Comparison of ENCODE assay signal across 17 cellular contexts in genomic region chr13:100808330-100808729, GRCh38.
A peak's percentile ranks its signal among the peaks of the same experiment; 100 is the strongest.
DNase-seq lines count a peak whose midpoint lies in the region; TF ChIP-seq lines count a peak whose summit lies in the region.
"Had no signal": no experiment of that assay in that cellular context is flagged by ENCODE, and none has a peak within 500 bp of the region (broad histone marks: within the 10 kb centered on the region; RNA-seq: fewer than 3 reads in every experiment).

No MANE protein-coding gene starts in this region.

- H2AFZ ChIP-seq in neuronal stem cell (ENCODE audit: low read length), result no peak overlapping the region
- H2AFZ ChIP-seq: PC-9 had no signal

- H3K36me3 Mint-ChIP-seq in endodermal cell (ENCODE audit: low read depth), result no peaks in the 10 kb centered on the region
- H3K36me3 Mint-ChIP-seq in activated T-helper 2 cell treated with anti-CD3 and anti-CD28 coated beads, Interferon-gamma antibody, Interleukin-2, Interleukin-4, amounts not matched to agents 10 μg/mL and 5 μg/mL and 100 μg/mL, durations not matched to agents 14 hours and 24 hours and 36 hours (ENCODE audit: low read depth), result no peaks in the 10 kb centered on the region
- H3K36me3 Mint-ChIP-seq: CD8-positive, alpha-beta T cell had no signal

- no peak overlapping the region for H2BK15ac ChIP-seq in neuronal stem cell (ENCODE audit: low read length)

- H3K9ac ChIP-seq in endodermal cell (ENCODE audit: extremely low read depth, low read length, poor library complexity, severe bottlenecking) (no peak overlapping the region), neuronal stem cell (ENCODE audit: low read depth, low read length, poor library complexity) (no peak overlapping the region)
- H3K9ac ChIP-seq: BLaER1 treated with 17β-estradiol and CSF1 and Interleukin-3, amounts not matched to agents 10 nM and 100 nM; KMS-11 had no signal

- no peaks in the 10 kb centered on the region for H3K36me3 ChIP-seq in endodermal cell (ENCODE audit: control insufficient read depth, insufficient read depth, low read length)
- no peaks in the 10 kb centered on the region for H3K36me3 ChIP-seq in neuronal stem cell (replicated peaks in 1 of 2; ENCODE audit: control insufficient read depth in 2 of 2, insufficient read depth in 2 of 2, low read length in 2 of 2)
- no peaks in the 10 kb centered on the region for H3K36me3 ChIP-seq in effector memory CD4-positive, alpha-beta T cell (ENCODE audit: control insufficient read depth, insufficient read depth, low read length)
- H3K36me3 ChIP-seq: BLaER1 treated with 17β-estradiol and CSF1 and Interleukin-3, amounts not matched to agents 10 nM and 100 nM had no signal

- no peak overlapping the region for H2AK5ac ChIP-seq in neuronal stem cell (ENCODE audit: low read depth, low read length)

- peaks cover 4% of the 10 kb centered on the region for H3K4me1 Mint-ChIP-seq in endodermal cell
- no peaks in the 10 kb centered on the region for H3K4me1 Mint-ChIP-seq in activated T-helper 2 cell treated with anti-CD3 and anti-CD28 coated beads, Interferon-gamma antibody, Interleukin-2, Interleukin-4, amounts not matched to agents 10 μg/mL and 5 μg/mL and 100 μg/mL, durations not matched to agents 14 hours and 24 hours and 36 hours (ENCODE audit: low read depth)

- no peaks in the 10 kb centered on the region for H3K9me3 Mint-ChIP-seq in endodermal cell
- no peaks in the 10 kb centered on the region for H3K9me3 Mint-ChIP-seq in activated T-helper 2 cell treated with anti-CD3 and anti-CD28 coated beads, Interferon-gamma antibody, Interleukin-2, Interleukin-4, amounts not matched to agents 10 μg/mL and 5 μg/mL and 100 μg/mL, durations not matched to agents 14 hours and 24 hours and 36 hours
- H3K9me3 Mint-ChIP-seq: CD8-positive, alpha-beta T cell had no signal

- H3K27ac ChIP-seq in endodermal cell (ENCODE audit: low read depth, low read length), result peak overlapping the region; percentile 94
- H3K27ac ChIP-seq in neuronal stem cell (replicated peaks; ENCODE audit: low read length), result peak overlapping the region; percentile 71
- no peak overlapping the region for H3K27ac ChIP-seq in effector memory CD4-positive, alpha-beta T cell (ENCODE audit: insufficient read depth, low read length, poor library complexity, severe bottlenecking)
- H3K27ac ChIP-seq: BLaER1 treated with 17β-estradiol and CSF1 and Interleukin-3, amounts not matched to agents 10 nM and 100 nM; KMS-11; PC-9; RWPE1 had no signal

- no peak overlapping the region for H3K4ac ChIP-seq in neuronal stem cell (ENCODE audit: low read length)

- H3K4me3 ChIP-seq in endodermal cell (ENCODE audit: low read length) (no peak overlapping the region), neuronal stem cell (ENCODE audit: low read length in 2 of 2) (no peak overlapping the region)
- no peak overlapping the region for H3K4me3 ChIP-seq in effector memory CD4-positive, alpha-beta T cell (ENCODE audit: insufficient read depth, low read depth, low read length, poor library complexity, severe bottlenecking)
- H3K4me3 ChIP-seq: BLaER1 treated with 17β-estradiol and CSF1 and Interleukin-3, amounts not matched to agents 10 nM and 100 nM; PC-9 had no signal

- H3K4me3 Mint-ChIP-seq in endodermal cell, result no peak overlapping the region
- H3K4me3 Mint-ChIP-seq in activated T-helper 2 cell treated with anti-CD3 and anti-CD28 coated beads, Interferon-gamma antibody, Interleukin-2, Interleukin-4, amounts not matched to agents 10 μg/mL and 5 μg/mL and 100 μg/mL, durations not matched to agents 14 hours and 24 hours and 36 hours (ENCODE audit: low read depth), result no peak overlapping the region
- H3K4me3 Mint-ChIP-seq: CD8-positive, alpha-beta T cell had no signal

- intact Hi-C loops in activated T-helper 2 cell treated with anti-CD3 and anti-CD28 coated beads, Interferon-gamma antibody, Interleukin-2, Interleukin-4, amounts not matched to agents 10 μg/mL and 5 μg/mL and 100 μg/mL, durations not matched to agents 14 hours and 24 hours and 36 hours (cut with micrococcal nuclease), result no loop called here

- H3K27ac Mint-ChIP-seq in endodermal cell, result no peak overlapping the region
- no peak overlapping the region for H3K27ac Mint-ChIP-seq in activated T-helper 2 cell treated with anti-CD3 and anti-CD28 coated beads, Interferon-gamma antibody, Interleukin-2, Interleukin-4, amounts not matched to agents 10 μg/mL and 5 μg/mL and 100 μg/mL, durations not matched to agents 14 hours and 24 hours and 36 hours
- H3K27ac Mint-ChIP-seq: CD8-positive, alpha-beta T cell had no signal

- no peak overlapping the region for H3K14ac ChIP-seq in neuronal stem cell (ENCODE audit: low read length)

- no peak overlapping the region for H4K91ac ChIP-seq in neuronal stem cell (ENCODE audit: low read depth, low read length, poor library complexity)

- H3K9me3 ChIP-seq in endodermal cell (ENCODE audit: control insufficient read depth, low read length) (no peaks in the 10 kb centered on the region), neuronal stem cell (replicated peaks in 1 of 2; ENCODE audit: control insufficient read depth in 2 of 2, insufficient read depth in 1 of 2, low read depth in 1 of 2, low read length in 2 of 2) (no peaks in the 10 kb centered on the region)
- H3K9me3 ChIP-seq in effector memory CD4-positive, alpha-beta T cell (ENCODE audit: control insufficient read depth, low read length), result no peaks in the 10 kb centered on the region
- H3K9me3 ChIP-seq: BLaER1 treated with 17β-estradiol and CSF1 and Interleukin-3, amounts not matched to agents 10 nM and 100 nM had no signal

- H3K18ac ChIP-seq in neuronal stem cell (ENCODE audit: low read length), result no peak overlapping the region

- 81 to 94% methylated on average over 2 to 3 of the region's 3 CpGs for WGBS in endodermal cell (ENCODE audit: insufficient coverage in 1 of 2, insufficient read length in 1 of 2), 2 experiments
- no CpG with 5 or more reads among the region's 3 CpGs for WGBS in neuronal stem cell (ENCODE audit: extremely low coverage in 2 of 2, insufficient read length in 2 of 2, insufficient replicate concordance in 1 of 2), 2 donors

- no peak overlapping the region for H3K23ac ChIP-seq in neuronal stem cell (ENCODE audit: low read depth, low read length, poor library complexity)

- H2BK12ac ChIP-seq in neuronal stem cell (ENCODE audit: low read length), result no peak overlapping the region

- H3K27me3 ChIP-seq in endodermal cell (ENCODE audit: control insufficient read depth, insufficient read depth, low read length, poor library complexity, severe bottlenecking) (no peaks in the 10 kb centered on the region), neuronal stem cell (ENCODE audit: control insufficient read depth in 3 of 3, insufficient read depth in 3 of 3, low read depth in 1 of 3, low read length in 3 of 3) (no peaks in the 10 kb centered on the region)
- peaks cover 4% of the 10 kb centered on the region for H3K27me3 ChIP-seq in effector memory CD4-positive, alpha-beta T cell (replicated peaks; ENCODE audit: control insufficient read depth, insufficient read depth, low read length, poor library complexity, severe bottlenecking)
- H3K27me3 ChIP-seq: BLaER1 treated with 17β-estradiol and CSF1 and Interleukin-3, amounts not matched to agents 10 nM and 100 nM had no signal

- H3K4me1 ChIP-seq in endodermal cell (ENCODE audit: control insufficient read depth, insufficient read depth, low read length) (no peaks in the 10 kb centered on the region), neuronal stem cell (ENCODE audit: control insufficient read depth in 2 of 2, insufficient read depth in 1 of 2, low read depth in 1 of 2, low read length in 2 of 2) (peaks cover 11 to 40% of the 10 kb centered on the region in 2 donors)
- H3K4me1 ChIP-seq in effector memory CD4-positive, alpha-beta T cell (ENCODE audit: control insufficient read depth, insufficient read depth, low read length, poor library complexity, severe bottlenecking), result no peaks in the 10 kb centered on the region
- H3K4me1 ChIP-seq: BLaER1 treated with 17β-estradiol and CSF1 and Interleukin-3, amounts not matched to agents 10 nM and 100 nM had no signal

- no peak overlapping the region for H2BK5ac ChIP-seq in neuronal stem cell (ENCODE audit: low read length)

- H2BK120ac ChIP-seq in neuronal stem cell (ENCODE audit: low read depth, low read length), result no peak overlapping the region

- no peaks in the 10 kb centered on the region for H3K27me3 Mint-ChIP-seq in endodermal cell (ENCODE audit: insufficient read depth)
- peaks cover 8% of the 10 kb centered on the region for H3K27me3 Mint-ChIP-seq in activated T-helper 2 cell treated with anti-CD3 and anti-CD28 coated beads, Interferon-gamma antibody, Interleukin-2, Interleukin-4, amounts not matched to agents 10 μg/mL and 5 μg/mL and 100 μg/mL, durations not matched to agents 14 hours and 24 hours and 36 hours (ENCODE audit: low read depth)

- no peak for TF ChIP-seq CTCF in endodermal cell (conservative IDR thresholded peaks at IDR 0.05)

- peak; percentile 48 for DNase-seq in Ammon's horn (ENCODE audit: low spot score)
- peak; percentile 93 to 98 for DNase-seq in NCI-H1930 (lab: John Stamatoyannopoulos, UW)
- no peak for DNase-seq in endodermal cell
- peak; percentile 43 for DNase-seq in neuronal stem cell (ENCODE audit: low spot score)
- DNase-seq in effector memory CD4-positive, alpha-beta T cell, result no peak
- no peak for DNase-seq in COLO829 (ENCODE audit: low spot score)
- no peak for DNase-seq in activated T-helper 2 cell treated with anti-CD3 and anti-CD28 coated beads, Interferon-gamma antibody, Interleukin-2, Interleukin-4, amounts not matched to agents 10 μg/mL and 5 μg/mL and 100 μg/mL, durations not matched to agents 14 hours and 24 hours and 36 hours (ENCODE audit: low spot score)
- DNase-seq: CD8-positive, alpha-beta T cell; DMS79; NCI-H1417 treated with DMSO at 0.1 percent for 48 hours; NCI-H2029 treated with DMSO at 0.1 percent for 48 hours; NCI-H226; PC-9; SIG-M5 had no signal

- no peak overlapping the region for H4K8ac ChIP-seq in neuronal stem cell (ENCODE audit: low read depth, low read length)

- peak overlapping the region; percentile 28 for H3K4me2 ChIP-seq in neuronal stem cell (ENCODE audit: insufficient read depth, low read length, poor library complexity, severe bottlenecking)
- H3K4me2 ChIP-seq: BLaER1 treated with 17β-estradiol and CSF1 and Interleukin-3, amounts not matched to agents 10 nM and 100 nM; KMS-11; PC-9 had no signal

- no peaks in the 10 kb centered on the region for H3K79me1 ChIP-seq in neuronal stem cell (ENCODE audit: low read depth, low read length)

Comparison
In these comparisons a context has a peak if more than half of its experiments do, and no peak if none do; other contexts are left out.
1. DNase-seq: peak in Ammon's horn (single experiment), NCI-H1930 (2 of 2) and neuronal stem cell (single experiment); none in endodermal cell (single experiment), effector memory CD4-positive, alpha-beta T cell (0 of 3), COLO829 (single experiment) and activated T-helper 2 cell treated with anti-CD3 and anti-CD28 coated beads, Interferon-gamma antibody, Interleukin-2, Interleukin-4, amounts not matched to agents 10 μg/mL and 5 μg/mL and 100 μg/mL, durations not matched to agents 14 hours and 24 hours and 36 hours (single experiment).